In genomic region chr9:105418588-105419108, GRCh38 we compare ENCODE assay signal across 20 cellular contexts.
"Had no signal": no experiment of that assay in that cellular context is flagged by ENCODE, and none has a peak within 500 bp of the region (broad histone marks: within the 10 kb centered on the region; RNA-seq: fewer than 3 reads in every experiment).

No MANE protein-coding gene starts in this region.

- H3K36me3 Mint-ChIP-seq: activated CD4-positive, alpha-beta memory T cell treated with anti-CD3 and anti-CD28 coated beads for 36 hours; activated CD8-positive, alpha-beta memory T cell treated with anti-CD3 and anti-CD28 coated beads, Interleukin-2, amount 10 ng/mL, durations not matched to agents 7 days and 5 days had no signal

- H3K9me3 ChIP-seq: gastrocnemius medialis, tibial nerve, uterus had no signal

- H3K27ac Mint-ChIP-seq: activated CD4-positive, alpha-beta memory T cell treated with anti-CD3 and anti-CD28 coated beads for 36 hours; activated CD4-positive, alpha-beta T cell treated with anti-CD3 and anti-CD28 coated beads for 36 hours; activated CD8-positive, alpha-beta memory T cell treated with anti-CD3 and anti-CD28 coated beads, Interleukin-2, amount 10 ng/mL, durations not matched to agents 7 days and 5 days; activated T-helper 17 cell treated with anti-CD3 and anti-CD28 coated beads, Interleukin-2, amount 50 U/mL, for 72 hours; nephron; T-helper 17 cell had no signal

- H3K4me3 Mint-ChIP-seq: activated CD4-positive, alpha-beta memory T cell treated with anti-CD3 and anti-CD28 coated beads for 36 hours; activated CD4-positive, alpha-beta T cell treated with anti-CD3 and anti-CD28 coated beads for 36 hours; activated CD8-positive, alpha-beta memory T cell treated with anti-CD3 and anti-CD28 coated beads, Interleukin-2, amount 10 ng/mL, durations not matched to agents 7 days and 5 days; activated T-helper 17 cell treated with anti-CD3 and anti-CD28 coated beads, Interleukin-2, amount 50 U/mL, for 72 hours; nephron; T-helper 17 cell had no signal

- DNase-seq: activated CD4-positive, alpha-beta memory T cell treated with anti-CD3 and anti-CD28 coated beads for 36 hours; activated CD4-positive, alpha-beta T cell treated with anti-CD3 and anti-CD28 coated beads for 36 hours; activated CD8-positive, alpha-beta memory T cell treated with anti-CD3 and anti-CD28 coated beads, Interleukin-2, amount 10 ng/mL, durations not matched to agents 7 days and 5 days; activated naive CD4-positive, alpha-beta T cell; activated T-cell treated with anti-CD3 and anti-CD28 coated beads, Interleukin-2, amount 50 U/mL, for 1 hour; brain microvascular endothelial cell; central memory CD4-positive, alpha-beta T cell; gastrocnemius medialis; nucleus accumbens; posterior cingulate gyrus; retina; stimulated activated naive CD4-positive, alpha-beta T cell; T-helper 17 cell; uterus had no signal

- H3K9me3 Mint-ChIP-seq: activated CD4-positive, alpha-beta memory T cell treated with anti-CD3 and anti-CD28 coated beads for 36 hours; activated T-helper 17 cell treated with anti-CD3 and anti-CD28 coated beads, Interleukin-2, amount 50 U/mL, for 72 hours; nephron had no signal

- ATAC-seq: activated CD4-positive, alpha-beta T cell treated with anti-CD3 and anti-CD28 coated beads for 36 hours; activated CD8-positive, alpha-beta memory T cell treated with anti-CD3 and anti-CD28 coated beads, Interleukin-2, amount 10 ng/mL, durations not matched to agents 7 days and 5 days; activated T-helper 17 cell treated with anti-CD3 and anti-CD28 coated beads, Interleukin-2, amount 50 U/mL, for 72 hours; esophagus mucosa; gastrocnemius medialis; T-helper 17 cell had no signal

- H3K27ac ChIP-seq: brain microvascular endothelial cell, coronary artery, gastrocnemius medialis, tibial nerve, uterus had no signal

- H3K4me1 Mint-ChIP-seq: activated CD4-positive, alpha-beta T cell treated with anti-CD3 and anti-CD28 coated beads for 36 hours; activated T-helper 17 cell treated with anti-CD3 and anti-CD28 coated beads, Interleukin-2, amount 50 U/mL, for 72 hours had no signal

- H3K4me1 ChIP-seq: uterus had no signal

- H3K36me3 ChIP-seq: brain microvascular endothelial cell, gastrocnemius medialis, tibial nerve, uterus had no signal

- H3K27me3 ChIP-seq: brain microvascular endothelial cell, gastrocnemius medialis, tibial nerve, uterus had no signal

- H3K4me3 ChIP-seq: coronary artery, gastrocnemius medialis, lung, tibial nerve, uterus had no signal
